24 cellular contexts compared by ENCODE assay signal in the genomic region with DNA sequence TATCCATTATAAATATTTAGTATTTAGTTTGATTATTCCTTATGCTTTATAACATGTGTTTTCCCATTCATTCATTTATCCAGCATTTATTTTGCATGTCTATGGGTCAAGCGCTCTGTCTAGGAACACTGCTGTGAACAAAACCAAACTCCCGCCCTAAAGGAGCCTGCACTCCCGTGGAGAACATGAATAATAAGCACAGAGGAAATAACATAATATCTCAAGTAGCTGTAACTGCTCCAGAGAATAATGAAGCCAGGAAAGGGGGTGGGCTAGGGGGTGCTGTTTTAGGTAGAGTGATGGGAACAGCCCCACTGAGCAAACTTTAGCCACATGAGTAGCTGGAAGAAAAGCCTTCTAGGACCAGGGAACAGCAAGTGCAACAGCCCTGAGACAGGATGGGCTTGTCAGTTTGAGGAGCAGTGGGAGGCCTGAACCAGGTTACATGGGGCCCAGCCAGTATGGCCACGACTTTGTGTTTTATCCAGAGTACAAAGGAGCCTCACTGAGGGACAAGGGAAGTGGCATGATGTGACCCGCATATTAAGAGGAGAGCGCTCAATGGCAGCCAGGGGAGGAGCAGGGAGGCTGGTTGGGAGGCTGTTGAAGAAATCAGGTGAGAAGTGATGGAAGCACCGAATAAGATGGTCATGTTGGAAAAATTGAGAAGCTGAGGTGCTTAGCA. TPM values are rescaled to one million over a fixed set of nuclear protein-coding genes. Genes with fewer than 3 reads are reported as not detected.
DNase-seq lines count a peak whose midpoint lies in the region; ATAC-seq and TF ChIP-seq lines count a peak whose summit lies in the region.
"Had no signal": no experiment of that assay in that cellular context is flagged by ENCODE, and none has a peak within 500 bp of the region (broad histone marks: within the 10 kb centered on the region; RNA-seq: fewer than 3 reads in every experiment).

No MANE protein-coding gene starts in this region.

- H3K27me3 Mint-ChIP-seq in activated CD8-positive, alpha-beta memory T cell treated with anti-CD3 and anti-CD28 coated beads, Interleukin-2, amount 10 ng/mL, durations not matched to agents 7 days and 5 days, result no peaks in the 10 kb centered on the region
- peaks cover 5% of the 10 kb centered on the region; the same call in 1 of the 2 replicates for H3K27me3 Mint-ChIP-seq in HFFc6 (ENCODE audit: insufficient read depth)
- no peaks in the 10 kb centered on the region for H3K27me3 Mint-ChIP-seq in osteocyte (ENCODE audit: unreplicated experiment)

- peaks cover 43% of the 10 kb centered on the region for H3K36me3 Mint-ChIP-seq in activated CD8-positive, alpha-beta memory T cell treated with anti-CD3 and anti-CD28 coated beads, Interleukin-2, amount 10 ng/mL, durations not matched to agents 7 days and 5 days
- H3K36me3 Mint-ChIP-seq in HFFc6 (ENCODE audit: low read depth), result peaks cover 47% of the 10 kb centered on the region
- H3K36me3 Mint-ChIP-seq in osteocyte (ENCODE audit: unreplicated experiment), result peaks cover 15% of the 10 kb centered on the region

- no peak overlapping the region for H3K4me3 ChIP-seq in dorsolateral prefrontal cortex
- H3K4me3 ChIP-seq: A549, ascending aorta, SJSA1, upper lobe of right lung had no signal

- no peaks in the 10 kb centered on the region for H3K27me3 ChIP-seq in dorsolateral prefrontal cortex
- H3K27me3 ChIP-seq: ascending aorta, SJSA1, upper lobe of right lung had no signal

- intact Hi-C loops in dorsolateral prefrontal cortex (cut with DNase I), result no loop called here

- ATAC-seq in activated CD8-positive, alpha-beta memory T cell treated with anti-CD3 and anti-CD28 coated beads, Interleukin-2, amount 10 ng/mL, durations not matched to agents 7 days and 5 days, result no peak
- no peak for ATAC-seq in HG02852 (IDR thresholded peaks at IDR 0.05; ENCODE audit: unreplicated experiment)
- ATAC-seq: A549, sciatic nerve, upper lobe of right lung had no signal

- H3K27ac Mint-ChIP-seq in activated CD8-positive, alpha-beta memory T cell treated with anti-CD3 and anti-CD28 coated beads, Interleukin-2, amount 10 ng/mL, durations not matched to agents 7 days and 5 days, result no peak overlapping the region
- H3K27ac Mint-ChIP-seq in HFFc6 (peak overlapping the region; percentile 0; the same call in 1 of the 2 replicates), osteocyte (ENCODE audit: unreplicated experiment) (no peak overlapping the region)

- peak overlapping the region in 41 of 59 donors; percentile 1 to 71 (median 44) for H3K27ac ChIP-seq in dorsolateral prefrontal cortex
- H3K27ac ChIP-seq: A549, ascending aorta, SJSA1, upper lobe of right lung, WERI-Rb-1 had no signal

- peaks cover 22% of the 10 kb centered on the region for H3K4me1 Mint-ChIP-seq in activated CD8-positive, alpha-beta memory T cell treated with anti-CD3 and anti-CD28 coated beads, Interleukin-2, amount 10 ng/mL, durations not matched to agents 7 days and 5 days
- H3K4me1 Mint-ChIP-seq in HFFc6 (ENCODE audit: low read depth) (peaks cover 58% of the 10 kb centered on the region), osteocyte (ENCODE audit: unreplicated experiment) (no peaks in the 10 kb centered on the region)

- H3K9me3 Mint-ChIP-seq in activated CD8-positive, alpha-beta memory T cell treated with anti-CD3 and anti-CD28 coated beads, Interleukin-2, amount 10 ng/mL, durations not matched to agents 7 days and 5 days (ENCODE audit: low read depth), result no peaks in the 10 kb centered on the region
- H3K9me3 Mint-ChIP-seq in HFFc6 (no peaks in the 10 kb centered on the region), osteocyte (ENCODE audit: unreplicated experiment) (no peaks in the 10 kb centered on the region)
- H3K9me3 Mint-ChIP-seq: CD14-positive monocyte, immature natural killer cell had no signal

- TF ChIP-seq CTCF in HFFc6 (IDR thresholded peaks at IDR 0.05) (no peak), dorsolateral prefrontal cortex (IDR thresholded peaks at IDR 0.05 in 54 of 56, conservative IDR thresholded peaks at IDR 0.05 in 2 of 56; ENCODE audit: low read depth in 1 of 56, partially characterized antibody in 56 of 56) (no peak), osteocyte (IDR thresholded peaks at IDR 0.05) (no peak)

- no peak overlapping the region for H3K4me3 Mint-ChIP-seq in activated CD8-positive, alpha-beta memory T cell treated with anti-CD3 and anti-CD28 coated beads, Interleukin-2, amount 10 ng/mL, durations not matched to agents 7 days and 5 days
- H3K4me3 Mint-ChIP-seq in HFFc6 (no peak overlapping the region), osteocyte (ENCODE audit: unreplicated experiment) (no peak overlapping the region)
- H3K4me3 Mint-ChIP-seq: CD14-positive monocyte had no signal

- peak; percentile 38 for DNase-seq in activated CD8-positive, alpha-beta memory T cell treated with anti-CD3 and anti-CD28 coated beads, Interleukin-2, amount 10 ng/mL, durations not matched to agents 7 days and 5 days
- DNase-seq in activated CD8-positive, alpha-beta memory T cell treated with anti-CD3 and anti-CD28 coated beads, Interleukin-2, amount 50 U/mL, for 4 hours, result no peak
- no peak for DNase-seq in HFFc6
- DNase-seq in dorsolateral prefrontal cortex, result no peak
- DNase-seq in osteocyte (ENCODE audit: extremely low spot score, unreplicated experiment), result peak; percentile 57
- DNase-seq in NCI-H2227 (lab: John Stamatoyannopoulos, UW; ENCODE audit: unreplicated experiment), result no peak
- no peak for DNase-seq in KBM-7
- DNase-seq: activated effector memory CD4-positive, alpha-beta T cell treated with anti-CD3 and anti-CD28 coated beads, Interleukin-2, amount 50 U/mL, for 16 hours; GF-D8; immature natural killer cell; NCI-H1436; stimulated activated naive CD4-positive, alpha-beta T cell; upper lobe of right lung; WERI-Rb-1 had no signal

- in situ Hi-C loops in KBM-7 (cut with MboI; ENCODE audit: low pct_unique_long_range_greater_than_20kb, low sequenced_read_pairs), result no loop called here

- CTCF ChIA-PET in activated CD8-positive, alpha-beta memory T cell treated with anti-CD3 and anti-CD28 coated beads, Interleukin-2, amount 10 ng/mL, durations not matched to agents 7 days and 5 days (lab: Charles Lee), result interaction anchor here (1.1 to 2.6 kb wide), 7 partner anchors 8 to 404 kb away, joined by 3 to 9 read pairs (median 3); no protein-coding TSS in a partner anchor

RNA-seq across cellular contexts. Expression of a gene that starts 11.1 kb away (rescaled TPM):
- total RNA-seq in activated CD8-positive, alpha-beta memory T cell treated with anti-CD3 and anti-CD28 coated beads, Interleukin-2, amount 10 ng/mL, durations not matched to agents 7 days and 5 days, result 10 to 100 TPM; 37.4 to 50.4 TPM
- total RNA-seq in HFFc6 (2021; fragmentation: NEBNext Ultra II Directional; extraction: Animal tissue kit (Norgen Biotek cat#: 25700)), result 100 to 1,000 TPM; 378 to 900 (median 434) TPM
- total RNA-seq in dorsolateral prefrontal cortex, result 100 to 1,000 TPM; 270 to 661 (median 486) TPM
- total RNA-seq in osteocyte, result 64.7 and 68.8 TPM in 2 replicates

RNA-seq across cellular contexts. Expression of a gene that starts 24.4 kb away (rescaled TPM):
- total RNA-seq in activated CD8-positive, alpha-beta memory T cell treated with anti-CD3 and anti-CD28 coated beads, Interleukin-2, amount 10 ng/mL, durations not matched to agents 7 days and 5 days, result not detected
- total RNA-seq in HFFc6 (2021; fragmentation: NEBNext Ultra II Directional; extraction: Animal tissue kit (Norgen Biotek cat#: 25700)), result under 1 TPM; 0.31 to 0.62 (median 0.49) TPM
- total RNA-seq in dorsolateral prefrontal cortex (under 1 TPM in 50 of 120 experiments, not detected in 70; 0.07 to 0.42 (median 0.16) TPM), osteocyte (not detected in 2 replicates)
- total RNA-seq: activated CD8-positive, alpha-beta memory T cell treated with anti-CD3 and anti-CD28 coated beads for 36 hours; ascending aorta; M059J; osteoblast; SJSA1; T-helper 2 cell treated with Interferon-gamma antibody and Interleukin-4, amounts not matched to agents 100 ng/mL and 5 ng/mL, for 36 hours had no signal

Comparison
In these comparisons a context has a peak if more than half of its experiments do, and no peak if none do; other contexts are left out.
1. DNase-seq: peak in activated CD8-positive, alpha-beta memory T cell treated with anti-CD3 and anti-CD28 coated beads, Interleukin-2, amount 10 ng/mL, durations not matched to agents 7 days and 5 days (single experiment) and osteocyte (single experiment); none in activated CD8-positive, alpha-beta memory T cell treated with anti-CD3 and anti-CD28 coated beads, Interleukin-2, amount 50 U/mL, for 4 hours (single experiment), HFFc6 (single experiment), dorsolateral prefrontal cortex (0 of 10), NCI-H2227 (single experiment) and KBM-7 (single experiment).